Comparison of ENCODE assay signal across 8 cellular contexts in the genomic region with DNA sequence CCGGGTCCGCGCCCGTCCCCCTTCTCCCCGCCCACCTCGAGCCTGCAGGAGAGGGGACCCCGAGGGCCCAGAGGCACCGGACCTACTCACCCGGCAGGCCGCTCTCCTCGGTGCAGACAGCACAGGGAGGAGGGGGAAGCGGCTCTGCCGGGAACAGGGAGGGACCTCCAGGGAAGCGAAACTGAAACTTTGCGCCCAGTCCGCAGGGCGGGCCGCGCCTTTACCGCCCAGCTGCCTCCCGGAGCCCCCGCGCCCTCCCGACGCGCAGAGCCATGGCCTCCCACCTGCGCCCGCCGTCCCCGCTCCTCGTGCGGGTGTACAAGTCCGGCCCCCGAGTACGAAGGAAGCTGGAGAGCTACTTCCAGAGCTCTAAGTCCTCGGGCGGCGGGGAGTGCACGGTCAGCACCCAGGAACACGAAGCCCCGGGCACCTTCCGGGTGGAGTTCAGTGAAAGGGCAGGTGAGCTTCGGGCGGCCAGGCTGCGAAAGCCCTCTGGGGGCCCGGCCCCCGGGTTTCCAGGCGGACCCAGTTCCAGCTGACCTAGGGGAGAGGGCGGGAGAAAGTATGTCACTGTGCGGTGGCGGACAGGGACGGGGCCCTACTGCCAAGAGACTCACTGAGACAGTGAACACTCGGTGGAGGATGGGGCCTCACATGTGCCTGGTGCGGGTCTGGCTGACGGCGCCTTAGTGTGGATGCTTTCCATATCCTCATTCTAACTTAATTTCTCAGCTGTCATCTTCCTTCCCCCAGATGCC. TPM values are rescaled to one million over a fixed set of nuclear protein-coding genes. Genes with fewer than 3 reads are reported as not detected.
DNase-seq lines count a peak whose midpoint lies in the region; ATAC-seq and TF ChIP-seq lines count a peak whose summit lies in the region.

TSS of gene DTX3L (plus strand) at position 184 of the 758 bp plus-strand sequence. CDS start at position 273, 89 bp downstream.
TSS of gene PARP9 (minus strand) at position 146 of the 758 bp plus-strand sequence. CDS start 4,680 bp downstream, outside the sequence.

- no peaks in the 10 kb centered on the region for H3K9me3 Mint-ChIP-seq in activated T-cell treated with anti-CD3 and anti-CD28 coated beads, Interleukin-2, amount 50 U/mL, for 72 hours

- BruUV-seq in Panc1 (replicated peaks; lab: Mats Ljungman, UMichigan), result no TSS peak

- H3K27me3 ChIP-seq in HUES48 (ENCODE audit: control insufficient read depth, insufficient read depth, low read length) (no peaks in the 10 kb centered on the region; the same call in 1 of the 2 replicates), Panc1 (ENCODE audit: control insufficient read depth, insufficient read depth, low read length) (no peaks in the 10 kb centered on the region), muscle layer of duodenum (ENCODE audit: low read depth, low read length) (no peaks in the 10 kb centered on the region)

- H3K27me3 Mint-ChIP-seq in activated T-cell treated with anti-CD3 and anti-CD28 coated beads, Interleukin-2, amount 50 U/mL, for 72 hours (ENCODE audit: low read depth), result no peaks in the 10 kb centered on the region

- peaks cover 10 to 27% of the 10 kb centered on the region in 2 donors for H3K36me3 Mint-ChIP-seq in activated T-cell treated with anti-CD3 and anti-CD28 coated beads, Interleukin-2, amount 50 U/mL, for 72 hours (ENCODE audit: insufficient read depth in 2 of 2)

- intact Hi-C loops in Panc1 (cut with micrococcal nuclease; ENCODE audit: unreplicated experiment), result no loop called here

- peaks cover 17% of the 10 kb centered on the region; the same call in 1 of the 2 replicates for H3K4me1 ChIP-seq in HUES48 (ENCODE audit: control insufficient read depth, insufficient read depth, low read length)
- H3K4me1 ChIP-seq in Panc1 (ENCODE audit: control insufficient read depth, insufficient read depth, low read length), result peaks cover 3% of the 10 kb centered on the region; the same call in 1 of the 2 replicates
- H3K4me1 ChIP-seq in muscle layer of duodenum (ENCODE audit: control insufficient read depth in 1 of 2, insufficient read depth in 2 of 2, low read length in 2 of 2), result peaks cover 5 to 33% of the 10 kb centered on the region in 2 donors

- peak within 1 kb of the TSS; percentile 97 for H3K27ac Mint-ChIP-seq in activated T-cell treated with anti-CD3 and anti-CD28 coated beads, Interleukin-2, amount 50 U/mL, for 72 hours

- peaks cover 82% of the 10 kb centered on the region for H3K4me1 Mint-ChIP-seq in activated T-cell treated with anti-CD3 and anti-CD28 coated beads, Interleukin-2, amount 50 U/mL, for 72 hours (ENCODE audit: low read depth)

- H3K4me3 Mint-ChIP-seq in activated T-cell treated with anti-CD3 and anti-CD28 coated beads, Interleukin-2, amount 50 U/mL, for 72 hours, result peak within 1 kb of the TSS; percentile 88 to 98

- DNase-seq in COR-L47 (lab: John Stamatoyannopoulos, UW) (peak; percentile 72), Panc1 (ENCODE audit: low read depth, low spot score) (no peak)
- peak; percentile 84 for DNase-seq in activated T-cell treated with anti-CD3 and anti-CD28 coated beads, Interleukin-2, amount 50 U/mL, for 72 hours
- DNase-seq in stimulated activated CD8-positive, alpha-beta memory T cell treated with anti-CD3 and anti-CD28 coated beads, Interleukin-7, amount 100 ng/mL, for 24 hours (ENCODE audit: low read depth), result peak; percentile 40

- H3K27ac ChIP-seq in HUES48 (ENCODE audit: low read depth, low read length), result no peak within 1 kb of the TSS
- H3K27ac ChIP-seq in Panc1 (ENCODE audit: low read length), result peak within 1 kb of the TSS; percentile 77
- peak within 1 kb of the TSS; percentile 98 for H3K27ac ChIP-seq in muscle layer of duodenum (ENCODE audit: low read length)

- in situ Hi-C loops in Panc1 (cut with HindIII; ENCODE audit: low pct_unique_long_range_greater_than_20kb, low sequenced_read_pairs), result no loop called here

- H3K4me3 ChIP-seq in HUES48 (ENCODE audit: low read depth, low read length), result peak within 1 kb of the TSS; percentile 82
- peak within 1 kb of the TSS; percentile 68 to 77 for H3K4me3 ChIP-seq in Panc1 (ENCODE audit: low read depth in 2 of 2, low read length in 2 of 2)
- peak within 1 kb of the TSS; percentile 78 to 98 for H3K4me3 ChIP-seq in muscle layer of duodenum (ENCODE audit: low read depth in 1 of 2, low read length in 2 of 2)

- peak; percentile 69 for ATAC-seq in GM21390 (IDR thresholded peaks at IDR 0.05; ENCODE audit: unreplicated experiment)
- ATAC-seq in Panc1, result peak; percentile 97
- ATAC-seq in activated T-cell treated with anti-CD3 and anti-CD28 coated beads, Interleukin-2, amount 50 U/mL, for 72 hours (replicated peaks in 1 of 2), result peak; percentile 90 to 92
- ATAC-seq in esophagus mucosa, result peak; percentile 97

- peak within 1 kb of the TSS; percentile 55; the same call in 1 of the 2 replicates for H3K9ac ChIP-seq in HUES48 (ENCODE audit: low read depth, low read length)

- CTCF ChIA-PET in Panc1 (lab: Charles Lee), result no interaction called here

- POLR2A ChIA-PET in Panc1 (lab: Charles Lee), result no interaction called here

- no peak for TF ChIP-seq CTCF in Panc1 (IDR thresholded peaks at IDR 0.05)

- H3K9me3 ChIP-seq in HUES48 (ENCODE audit: control insufficient read depth, insufficient read depth, low read length) (no peaks in the 10 kb centered on the region), Panc1 (ENCODE audit: control insufficient read depth, insufficient read depth, low read depth, low read length) (no peaks in the 10 kb centered on the region), muscle layer of duodenum (ENCODE audit: control insufficient read depth in 1 of 2, low read length in 2 of 2) (no peaks in the 10 kb centered on the region)

- peaks cover 2% of the 10 kb centered on the region; the same call in 1 of the 2 replicates for H3K36me3 ChIP-seq in HUES48 (ENCODE audit: control insufficient read depth, insufficient read depth, low read length)
- H3K36me3 ChIP-seq in Panc1 (ENCODE audit: control insufficient read depth, insufficient read depth, low read length), result no peaks in the 10 kb centered on the region
- H3K36me3 ChIP-seq in muscle layer of duodenum (ENCODE audit: control insufficient read depth in 1 of 2, insufficient read depth in 2 of 2, low read length in 2 of 2), result peaks cover 14 to 33% of the 10 kb centered on the region in 2 donors

RNA-seq across cellular contexts. Expression of gene DTX3L, which starts in this region (rescaled TPM):
- total RNA-seq in Panc1 (2021; ENCODE audit: unreplicated experiment), result 32.3 TPM
- polyA plus RNA-seq in Panc1 (2012; ENCODE audit: insufficient read length), result 8.7 TPM
- 10 to 100 TPM; 43.9 to 51.4 TPM for total RNA-seq in activated T-cell treated with anti-CD3 and anti-CD28 coated beads, Interleukin-2, amount 50 U/mL, for 72 hours
- 28.5 TPM for total RNA-seq in esophagus mucosa

RNA-seq across cellular contexts. Expression of gene PARP9, which starts in this region (rescaled TPM):
- 14.5 TPM for total RNA-seq in Panc1 (2021; ENCODE audit: unreplicated experiment)
- 8.3 TPM for polyA plus RNA-seq in Panc1 (2012; ENCODE audit: insufficient read length)
- 10 to 100 TPM; 28.8 to 38.1 TPM for total RNA-seq in activated T-cell treated with anti-CD3 and anti-CD28 coated beads, Interleukin-2, amount 50 U/mL, for 72 hours
- total RNA-seq in esophagus mucosa, result 27.5 TPM
